ENCODE assay signal across 8 cellular contexts in genomic region chr1:235502601-235503332, GRCh38. TPM values are rescaled to one million over a fixed set of nuclear protein-coding genes. Genes with fewer than 3 reads are reported as not detected.
DNase-seq lines count a peak whose midpoint lies in the region; ATAC-seq and TF ChIP-seq lines count a peak whose summit lies in the region.

No MANE protein-coding gene starts in this region.

- H3K4me1 ChIP-seq in DND-41 (ENCODE audit: insufficient read depth, low read length) (peaks cover 26% of the 10 kb centered on the region), KMS-11 (ENCODE audit: low read depth, poor library complexity, severe bottlenecking) (peaks cover 31% of the 10 kb centered on the region), vagina (peaks cover 26% of the 10 kb centered on the region)

- H3K4me2 ChIP-seq in DND-41 (ENCODE audit: insufficient read depth, low read length) (peak overlapping the region; percentile 99), KMS-11 (peak overlapping the region; percentile 63)

- TF ChIP-seq CTCF in DND-41 (IDR thresholded peaks at IDR 0.05; ENCODE audit: borderline replicate concordance, extremely low read depth, low read length, poor library complexity, severe bottlenecking) = no peak
- no peak for TF ChIP-seq CTCF in KMS-11 (conservative IDR thresholded peaks at IDR 0.05; ENCODE audit: low read depth, low read length)
- no peak for TF ChIP-seq CTCF in brain microvascular endothelial cell (IDR thresholded peaks at IDR 0.05; ENCODE audit: low read depth, low read length, missing control alignments)
- no peak for TF ChIP-seq CTCF in vagina (IDR thresholded peaks at IDR 0.05)

- TF ChIP-seq POLR2A in vagina (IDR thresholded peaks at IDR 0.05) = no peak

- peaks cover 3% of the 10 kb centered on the region; the same call in 1 of the 2 replicates for H4K20me1 ChIP-seq in DND-41 (ENCODE audit: insufficient read depth, low read length)
- H4K20me1 ChIP-seq in KMS-11 (ENCODE audit: insufficient read depth) = peaks cover 5% of the 10 kb centered on the region; the same call in 1 of the 2 replicates

- peak overlapping the region; percentile 81 for H3K9ac ChIP-seq in DND-41 (ENCODE audit: low read depth, low read length)
- peak overlapping the region; percentile 100; the same call in 1 of the 2 replicates for H3K9ac ChIP-seq in KMS-11

- in situ Hi-C loops in brain microvascular endothelial cell (cut with HindIII; ENCODE audit: low pct_ligation_motif_present, low sequenced_read_pairs) = no loop called here

- peak overlapping the region; percentile 92; the same call in 1 of the 2 replicates for H2AFZ ChIP-seq in DND-41 (ENCODE audit: low read depth, low read length)
- peak overlapping the region; percentile 62 for H2AFZ ChIP-seq in KMS-11 (ENCODE audit: low read depth)

- H3K27me3 ChIP-seq in DND-41 (ENCODE audit: insufficient read depth, low read length, poor library complexity) = no peaks in the 10 kb centered on the region
- no peaks in the 10 kb centered on the region for H3K27me3 ChIP-seq in KMS-11 (ENCODE audit: insufficient read depth, low read depth)
- no peaks in the 10 kb centered on the region for H3K27me3 ChIP-seq in brain microvascular endothelial cell (replicated peaks)
- no peaks in the 10 kb centered on the region for H3K27me3 ChIP-seq in vagina

- no peaks in the 10 kb centered on the region; the same call in 1 of the 2 replicates for H3K36me3 ChIP-seq in DND-41 (ENCODE audit: insufficient read depth, low read length)
- H3K36me3 ChIP-seq in KMS-11 (ENCODE audit: insufficient read depth) = no peaks in the 10 kb centered on the region
- H3K36me3 ChIP-seq in brain microvascular endothelial cell (replicated peaks) = no peaks in the 10 kb centered on the region
- no peaks in the 10 kb centered on the region for H3K36me3 ChIP-seq in vagina

- intact Hi-C loops in vagina (cut with DNase I) = no loop called here

- peaks cover 57% of the 10 kb centered on the region for H3K79me2 ChIP-seq in DND-41 (ENCODE audit: insufficient read depth, low read length)
- H3K79me2 ChIP-seq in KMS-11 (ENCODE audit: insufficient read depth, low read depth) = peaks cover 58% of the 10 kb centered on the region

- H3K4me3 ChIP-seq in DND-41 (ENCODE audit: low read depth in 1 of 2, low read length in 2 of 2) (peak overlapping the region; percentile 70 to 96; a peak in 3 of 4 replicates), KMS-11 (IDR thresholded peaks at IDR 0.05; ENCODE audit: insufficient read depth, low read depth, low read length) (peak overlapping the region; percentile 61), brain microvascular endothelial cell (ENCODE audit: low read depth, low read length) (peak overlapping the region; percentile 77), vagina (peak overlapping the region; percentile 65 to 85)

- ATAC-seq in DND-41 (ENCODE audit: insufficient read depth, low read depth) (no peak), GM18498 (IDR thresholded peaks at IDR 0.05; ENCODE audit: unreplicated experiment) (no peak)

- DNase-seq in DND-41 = no peak
- DNase-seq in brain microvascular endothelial cell = peak; percentile 6
- peak; percentile 14 for DNase-seq in medulla oblongata (ENCODE audit: extremely low spot score)
- DNase-seq in vagina (ENCODE audit: extremely low spot score in 2 of 2) = no peak
- DNase-seq in activated gamma-delta T cell treated with Interleukin-2 at 50 U/mL for 16 hours = no peak
- DNase-seq in iPS-NIHi7 (ENCODE audit: extremely low spot score) = no peak

- no peaks in the 10 kb centered on the region for H3K9me3 ChIP-seq in DND-41 (ENCODE audit: insufficient read depth, low read length, severe bottlenecking)
- no peaks in the 10 kb centered on the region for H3K9me3 ChIP-seq in vagina

- H3K27ac ChIP-seq in DND-41 (ENCODE audit: low read length) (peak overlapping the region; percentile 73; the same call in 1 of the 2 replicates), KMS-11 (peak overlapping the region; percentile 100), brain microvascular endothelial cell (peak overlapping the region; percentile 93), vagina (peak overlapping the region; percentile 98)

RNA-seq across cellular contexts. Expression of gene B3GALNT2, which starts 1.5 kb away (rescaled TPM):
- total RNA-seq in vagina = 48.6 TPM

Comparison
In these comparisons a context has a peak if more than half of its experiments do, and no peak if none do; other contexts are left out.
1. DNase-seq: peak in brain microvascular endothelial cell (single experiment) and medulla oblongata (single experiment); none in DND-41 (single experiment), vagina (0 of 2), activated gamma-delta T cell treated with Interleukin-2 at 50 U/mL for 16 hours (single experiment) and iPS-NIHi7 (single experiment).
2. Peak in every context shown above with its lines, with median percentiles within 50 percentile points of each other: H3K27ac ChIP-seq and H3K4me3 ChIP-seq.